Comparison of ENCODE assay signal across 8 cellular contexts in genomic region chr17:1197379-1197778, GRCh38. TPM values are rescaled to one million over a fixed set of nuclear protein-coding genes. Genes with fewer than 3 reads are reported as not detected.
DNase-seq lines count a peak whose midpoint lies in the region; ATAC-seq, FAIRE-seq and TF ChIP-seq lines count a peak whose summit lies in the region.

No MANE protein-coding gene starts in this region.

- no TSS peak for BruUV-seq in GM12878 (replicated peaks; lab: Mats Ljungman, UMichigan)

- POLR2A ChIA-PET in CD8-positive, alpha-beta memory T cell (lab: Charles Lee) = interaction anchor here (0.6 to 1.2 kb wide), 2 partner anchors 18 to 87 kb away, joined by 3 to 10 read pairs; partner anchors contain the start of gene ABR
- POLR2A ChIA-PET in GM12878 (lab: Charles Lee) = interaction anchor here (0.7 to 3.4 kb wide), 9 partner anchors 9 to 81 kb away, joined by 3 to 22 read pairs (median 4); no protein-coding TSS in a partner anchor

- no peaks in the 10 kb centered on the region for H3K36me3 ChIP-seq in CD8-positive, alpha-beta memory T cell (ENCODE audit: insufficient read depth, low read length)
- no peaks in the 10 kb centered on the region; a peak in 1 of 4 replicates for H3K36me3 ChIP-seq in GM12878 (ENCODE audit: control insufficient read depth in 2 of 2, insufficient read depth in 2 of 2, low read length in 1 of 2)

- no peaks in the 10 kb centered on the region for H3K27me3 Mint-ChIP-seq in CD8-positive, alpha-beta memory T cell
- H3K27me3 Mint-ChIP-seq in naive B cell = no peaks in the 10 kb centered on the region

- H3K36me3 Mint-ChIP-seq in CD8-positive, alpha-beta memory T cell = no peaks in the 10 kb centered on the region
- no peaks in the 10 kb centered on the region for H3K36me3 Mint-ChIP-seq in naive B cell

- H3K9me3 ChIP-seq in CD8-positive, alpha-beta memory T cell (ENCODE audit: low read length) = no peaks in the 10 kb centered on the region
- H3K9me3 ChIP-seq in GM12878 (replicated peaks; ENCODE audit: control insufficient read depth, insufficient read depth, low read length) = no peaks in the 10 kb centered on the region; the same call in 2 of the 3 replicates

- intact Hi-C loops in GM12878 (cut with micrococcal nuclease; ENCODE audit: unreplicated experiment) (no loop called here), posterior vena cava (cut with DNase I) (no loop called here)

- RAD21 ChIA-PET in GM12878 (lab: Charles Lee; ENCODE audit: unreplicated experiment) = interaction anchor here (0.5 to 5.4 kb wide), 7 partner anchors 9 to 75 kb away, joined by 4 to 50 read pairs (median 37); partner anchors contain the start of gene ABR

- FAIRE-seq in GM12878 (lab: Jason Lieb, UNC) = no peak

- peak overlapping the region; percentile 64 for H3K9ac ChIP-seq in GM12878 (ENCODE audit: control insufficient read depth, insufficient read depth, low read length)

- H3K79me2 ChIP-seq in GM12878 (ENCODE audit: control insufficient read depth, insufficient read depth, low read length) = peaks cover 31% of the 10 kb centered on the region

- no peak overlapping the region for H2AFZ ChIP-seq in GM12878 (ENCODE audit: control insufficient read depth, low read depth, low read length)

- no peak overlapping the region for H3K4me3 ChIP-seq in CD8-positive, alpha-beta memory T cell (ENCODE audit: low read length)
- H3K4me3 ChIP-seq in GM12878 = peak overlapping the region; percentile 29; the same call in 1 of the 2 replicates

- no peaks in the 10 kb centered on the region for H3K9me3 Mint-ChIP-seq in CD8-positive, alpha-beta memory T cell
- H3K9me3 Mint-ChIP-seq in naive B cell = peaks cover 0 to 1% (median 0%) of the 10 kb centered on the region in 7 donors

- no peak for TF ChIP-seq CTCF in GM12878 (IDR thresholded peaks at IDR 0.05 in 2 of 3, conservative IDR thresholded peaks at IDR 0.05 in 1 of 3; ENCODE audit: control insufficient read depth in 2 of 3, extremely low read depth in 1 of 3, insufficient read depth in 1 of 3, low read depth in 3 of 3, low read length in 3 of 3)

- SMC1A ChIA-PET in GM12878 (lab: Charles Lee; ENCODE audit: uncharacterized antibody, unreplicated experiment) = interaction anchor here (1.0 to 3.6 kb wide), 9 partner anchors 9 to 143 kb away, joined by 3 to 40 read pairs (median 5); no protein-coding TSS in a partner anchor

- TF ChIP-seq EP300 in GM12878 (IDR thresholded peaks at IDR 0.05; ENCODE audit: borderline replicate concordance in 1 of 2, control insufficient read depth in 1 of 2, low read depth in 2 of 2, low read length in 2 of 2) = no peak

- no peak for DNase-seq in CD8-positive, alpha-beta memory T cell
- DNase-seq in GM12878 (ENCODE audit: low read depth, low spot score) (no peak), naive B cell (no peak), posterior vena cava (ENCODE audit: low spot score) (no peak), SW 1271 (lab: John Stamatoyannopoulos, UW) (no peak)
- no peak for DNase-seq in activated CD4-positive, CD25-positive, alpha-beta regulatory T cell treated with anti-CD3 and anti-CD28 coated beads, Interleukin-2, amount 50 U/mL, for 72 hours

- H3K4me3 Mint-ChIP-seq in CD8-positive, alpha-beta memory T cell = peak overlapping the region in 6 of 7 donors; percentile 26 to 82 (median 68)
- H3K4me3 Mint-ChIP-seq in naive B cell = peak overlapping the region in 6 of 8 donors; percentile 53 to 81 (median 66)

- 27% methylated on average over 3 of the region's 3 CpGs for WGBS in GM12878 (ENCODE audit: insufficient coverage, insufficient replicate concordance, low lambda C conversion rate, missing lambda C conversion rate)

- in situ Hi-C loops in GM12878 (cut with MboI) = loop anchor here (5.0 kb wide), 1 partner anchor 75 kb away; no protein-coding TSS in a partner anchor

- peaks cover 57 to 63% (median 63%) of the 10 kb centered on the region in 3 donors for H3K4me1 Mint-ChIP-seq in CD8-positive, alpha-beta memory T cell
- H3K4me1 Mint-ChIP-seq in naive B cell = peaks cover 38 to 84% (median 58%) of the 10 kb centered on the region in 3 donors

- no peak overlapping the region for H3K27ac ChIP-seq in CD8-positive, alpha-beta memory T cell (ENCODE audit: low read depth, low read length)
- H3K27ac ChIP-seq in GM12878 (ENCODE audit: control insufficient read depth, insufficient read depth) = peak overlapping the region; percentile 89

- TF ChIP-seq POLR2A in GM12878 (IDR thresholded peaks at IDR 0.05; ENCODE audit: low read depth, low read length) = no peak

- CTCF ChIA-PET in CD8-positive, alpha-beta memory T cell (lab: Charles Lee) = interaction anchor here (0.8 to 6.7 kb wide), 12 partner anchors 9 to 76 kb away, joined by 3 to 56 read pairs (median 3); no protein-coding TSS in a partner anchor
- CTCF ChIA-PET in GM12878 (lab: Yijun Ruan, JAX) = interaction anchor here (0.7 to 7.0 kb wide), 8 partner anchors 13 to 318 kb away, joined by 3 to 138 read pairs (median 10); no protein-coding TSS in a partner anchor

- no peaks in the 10 kb centered on the region for H4K20me1 ChIP-seq in GM12878 (ENCODE audit: control insufficient read depth, insufficient read depth)

- peaks cover 55% of the 10 kb centered on the region for H3K4me1 ChIP-seq in CD8-positive, alpha-beta memory T cell (ENCODE audit: insufficient read depth, low read length)
- peaks cover 50% of the 10 kb centered on the region for H3K4me1 ChIP-seq in GM12878 (ENCODE audit: control insufficient read depth, insufficient read depth, low read length)

- H3K27ac Mint-ChIP-seq in CD8-positive, alpha-beta memory T cell = peak overlapping the region; percentile 78 to 99 (median 86)
- H3K27ac Mint-ChIP-seq in naive B cell = peak overlapping the region; percentile 7 to 99 (median 98)

- TF ChIP-seq RAD21 in GM12878 (IDR thresholded peaks at IDR 0.05; ENCODE audit: insufficient read depth, low read depth, low read length) = no peak

- peak; percentile 10 for ATAC-seq in HG03108 (IDR thresholded peaks at IDR 0.05; ENCODE audit: unreplicated experiment)
- ATAC-seq in GM12878 = peak; percentile 10
- no peak for ATAC-seq in naive B cell (ENCODE audit: low read depth in 2 of 2)
- no peak for ATAC-seq in HG03196 (IDR thresholded peaks at IDR 0.05; ENCODE audit: unreplicated experiment)

- H3K27me3 ChIP-seq in CD8-positive, alpha-beta memory T cell (ENCODE audit: insufficient read depth, low read length, poor library complexity, severe bottlenecking) = no peaks in the 10 kb centered on the region
- no peaks in the 10 kb centered on the region for H3K27me3 ChIP-seq in GM12878 (replicated peaks in 1 of 2; ENCODE audit: control insufficient read depth in 2 of 2, insufficient read depth in 2 of 2, low read length in 1 of 2)

- peak overlapping the region; percentile 79 for H3K4me2 ChIP-seq in GM12878 (ENCODE audit: control insufficient read depth, insufficient read depth)

TF ChIP-seq in GM12878, 131 proteins besides CTCF, POLR2A, EP300 and RAD21 (continues in another document):
- TF ChIP-seq SKIL (IDR thresholded peaks at IDR 0.05; ENCODE audit: low read depth, poor library complexity, severe bottlenecking) = peak; percentile 36
- TF ChIP-seq SRF (IDR thresholded peaks at IDR 0.05; ENCODE audit: low read depth in 2 of 2, low read length in 2 of 2) = no peak
- no peak for TF ChIP-seq IRF3 (IDR thresholded peaks at IDR 0.05)
- TF ChIP-seq RAD51 (IDR thresholded peaks at IDR 0.05) = peak; percentile 60

RNA-seq across cellular contexts. Expression of gene ABR, which starts 17.6 kb away (rescaled TPM):
- 10 to 100 TPM; 60.4 to 60.8 TPM for total RNA-seq in CD8-positive, alpha-beta memory T cell
- polyA plus RNA-seq in CD8-positive, alpha-beta memory T cell = 26.9 TPM
- 192 and 258 TPM in 2 replicates for total RNA-seq in GM12878 (2013; cell fraction: nucleolus; rRNA removed)
- total RNA-seq in GM12878 (2014; rRNA removed) = 35.6 and 49.4 TPM in 2 replicates
- 20.8 and 24.4 TPM in 2 replicates for total RNA-seq in GM12878 (2014; rRNA removed; fragmentation: Illumina TruSeq; extraction: Trizol)
- total RNA-seq in GM12878 (2021) = 101 and 112 TPM in 2 replicates
- polyA plus RNA-seq in GM12878 (2011; ENCODE audit: low read depth) = 36.8 TPM
- polyA plus RNA-seq in GM12878 (2011; rRNA removed) = 17.6 and 41.4 TPM in 2 replicates
- 34.7 and 44.4 TPM in 2 replicates for polyA plus RNA-seq in GM12878 (2011; cell fraction: cytosol; rRNA removed)
- polyA plus RNA-seq in GM12878 (2011; cell fraction: nucleus; rRNA removed) = 238 and 247 TPM in 2 replicates
- 50.4 and 62.8 TPM in 2 replicates for polyA plus RNA-seq in GM12878 (2012)
- polyA plus RNA-seq in GM12878 (2014; fragmentation: Illumina TruSeq; extraction: Trizol) = 39.5 and 40.5 TPM in 2 replicates
- 1 to 10 TPM; 1.4 to 2.5 TPM for polyA plus RNA-seq in GM12878 (2014; fragmentation: Nextera tagmentation; extraction: Ambion mirVana)
- 38.6 and 53.1 TPM in 2 replicates for polyA plus RNA-seq in GM12878 (2014; rRNA removed)
- 10 to 100 TPM; 16.5 to 21.4 TPM for polyA plus RNA-seq in GM12878 (2016; fragmentation: Nextera tagmentation; extraction: Ambion mirVana)
- 41.5 and 66.5 TPM in 2 replicates for polyA minus RNA-seq in GM12878 (2011; rRNA and poly(A)+ RNA removed)
- 31.5 and 37.0 TPM in 2 replicates for polyA minus RNA-seq in GM12878 (2011; cell fraction: cytosol; rRNA and poly(A)+ RNA removed)
- 61.5 and 95.8 TPM in 2 replicates for polyA minus RNA-seq in GM12878 (2011; cell fraction: nucleus; rRNA and poly(A)+ RNA removed)
- polyA plus RNA-seq in naive B cell (ENCODE audit: low read depth in 6 of 6) = 10 to 100 TPM in 5 of 6 donors, 1 to 10 TPM in 1; 4.3 to 47.2 (median 28.1) TPM
- 100 to 1,000 TPM in 1 of 2 donors, 10 to 100 TPM in 1; 99.1 to 146 TPM for total RNA-seq in posterior vena cava

Comparison
In these comparisons a context has a peak if more than half of its experiments do, and no peak if none do; other contexts are left out.
1. ATAC-seq: peak in HG03108 (single experiment) and GM12878 (single experiment); none in naive B cell (0 of 2) and HG03196 (single experiment).